ENCODE assay signal across 31 cellular contexts in the genomic region with DNA sequence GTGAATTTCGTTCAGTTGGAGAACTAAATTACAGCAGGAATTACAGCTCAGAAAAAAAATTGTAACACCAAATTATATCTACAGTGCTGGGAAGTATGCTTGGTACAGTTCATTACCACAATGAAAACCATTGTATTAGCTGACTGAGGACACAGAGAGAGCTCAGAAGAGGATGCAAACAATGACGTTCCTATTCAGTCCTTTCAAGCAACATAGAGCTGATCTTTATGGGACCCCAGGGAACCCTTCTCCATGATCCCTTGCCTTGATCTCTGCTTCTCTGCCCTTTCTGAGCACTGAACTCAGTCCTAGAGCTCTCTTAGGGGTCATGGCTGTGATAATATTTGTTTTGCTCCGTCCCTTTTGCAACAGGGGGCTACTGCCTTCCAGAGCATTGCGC. TPM values are rescaled to one million over a fixed set of nuclear protein-coding genes. Genes with fewer than 3 reads are reported as not detected.
A peak's percentile ranks its signal among the peaks of the same experiment; 100 is the strongest.
DNase-seq lines count a peak whose midpoint lies in the region; ATAC-seq lines count a peak whose summit lies in the region.
"Had no signal": no experiment of that assay in that cellular context is flagged by ENCODE, and none has a peak within 500 bp of the region (broad histone marks: within the 10 kb centered on the region; RNA-seq: fewer than 3 reads in every experiment).

No MANE protein-coding gene starts in this region.

- no peaks in the 10 kb centered on the region for H3K36me3 ChIP-seq in SJCRH30
- H3K36me3 ChIP-seq: heart left ventricle, thoracic aorta had no signal

- peak; percentile 40 for DNase-seq in HuH-7 (ENCODE audit: low spot score)
- peak; percentile 36 to 72 for DNase-seq in SJCRH30
- peak; percentile 84 for DNase-seq in medulla oblongata (ENCODE audit: extremely low spot score)
- DNase-seq in substantia nigra (lab: John Stamatoyannopoulos, UW), result peak in 3 of 49 donors; percentile 9 to 50 (median 14)
- no peak for DNase-seq in NCI-H524 (lab: John Stamatoyannopoulos, UW)
- DNase-seq in SIG-M5 (lab: John Stamatoyannopoulos, UW), result no peak
- DNase-seq: ACHN; activated CD4-positive, alpha-beta T cell treated with anti-CD3 and anti-CD28 coated beads, Interleukin-2, amount 50 U/mL, for 48 hours; activated naive CD4-positive, alpha-beta T cell treated with anti-CD3 and anti-CD28 coated beads for 36 hours; activated T-cell treated with anti-CD3 and anti-CD28 coated beads, Interleukin-2, amount 50 U/mL, for 72 hours; DMS153; endodermal cell; heart left ventricle; islet precursor cell; Karpas-422; left ventricle myocardium superior; naive B cell; NCI-H1436 treated with DMSO at 0.1 percent for 48 hours; NCI-H2081 treated with DMSO at 0.1 percent for 48 hours; PC-3; stimulated activated naive B cell treated with anti-CD40 and anti-IgM and Interleukin-4, amounts not matched to agents 10 μg/mL and 1 μg/mL and 100 μg/mL, for 72 hours; T-helper 2 cell had no signal

- H3K27ac ChIP-seq in SJCRH30 (peak overlapping the region; percentile 33), substantia nigra (ENCODE audit: low read depth, low read length, poor library complexity, severe bottlenecking) (peak overlapping the region; percentile 81)
- H3K27ac ChIP-seq: heart left ventricle, thoracic aorta had no signal

- no peaks in the 10 kb centered on the region for H3K4me1 ChIP-seq in SJCRH30
- H3K4me1 ChIP-seq: heart left ventricle had no signal

- no peaks in the 10 kb centered on the region for H3K9me3 ChIP-seq in SJCRH30 (replicated peaks)
- H3K9me3 ChIP-seq: heart left ventricle, thoracic aorta had no signal

- no peak for ATAC-seq in GM18861 (IDR thresholded peaks at IDR 0.05; ENCODE audit: unreplicated experiment)
- ATAC-seq: activated CD4-positive, CD25-positive, alpha-beta regulatory T cell treated with anti-CD3 and anti-CD28 coated beads, Interleukin-2, amount 50 U/mL, for 24 hours; activated T-cell treated with anti-CD3 and anti-CD28 coated beads, Interleukin-2, amount 50 U/mL, for 72 hours; esophagus mucosa; heart left ventricle; left ventricle myocardium superior; PC-3; stimulated activated naive B cell treated with anti-CD40 and anti-IgM and Interleukin-4, amounts not matched to agents 10 μg/mL and 1 μg/mL and 100 μg/mL, for 72 hours had no signal

- no peak overlapping the region for H3K4me3 ChIP-seq in SJCRH30
- H3K4me3 ChIP-seq: heart left ventricle, thoracic aorta had no signal

- peaks cover 8% of the 10 kb centered on the region; the same call in 1 of the 2 replicates for H3K27me3 ChIP-seq in SJCRH30

RNA-seq across cellular contexts. Expression of gene TMC2, which starts 3.0 kb away (rescaled TPM):
- total RNA-seq in SJCRH30 (2014; rRNA removed; shearing (Covaris generic)), result 0.15 and 0.24 TPM in 2 replicates
- total RNA-seq: activated naive CD4-positive, alpha-beta T cell treated with anti-CD3 and anti-CD28 coated beads for 36 hours; activated T-cell treated with anti-CD3 and anti-CD28 coated beads, Interleukin-2, amount 50 U/mL, for 72 hours; esophagus mucosa; fibroblast of villous mesenchyme; H4; heart left ventricle; NCI-H460; PC-3; pulmonary artery endothelial cell; skeletal muscle tissue; thoracic aorta had no signal

RNA-seq across cellular contexts. Expression of gene ZNF343, which starts 30.6 kb away (rescaled TPM):
- 11.7 and 12.5 TPM in 2 replicates for total RNA-seq in SJCRH30 (2014; rRNA removed; shearing (Covaris generic))

Comparison
In these comparisons a context has a peak if more than half of its experiments do, and no peak if none do; other contexts are left out.
1. DNase-seq: peak in HuH-7 (single experiment), SJCRH30 (2 of 2) and medulla oblongata (single experiment); none in NCI-H524 (0 of 2) and SIG-M5 (single experiment).